ENCODE assay signal across 26 cellular contexts in genomic region chr13:32024750-32025149, GRCh38.
"Had no signal": no experiment of that assay in that cellular context is flagged by ENCODE, and none has a peak within 500 bp of the region (broad histone marks: within the 10 kb centered on the region; RNA-seq: fewer than 3 reads in every experiment).

No MANE protein-coding gene starts in this region.

- DNase-seq: cortex of kidney; dorsolateral prefrontal cortex; effector CD8-positive, alpha-beta T cell; gastrocnemius medialis; heart right ventricle; hypothalamus; immature natural killer cell; left ventricle myocardium inferior; lower lobe of right lung; midbrain; posterior cingulate gyrus; sigmoid colon; stimulated activated CD4-positive, alpha-beta T cell treated with anti-CD3 and anti-CD28 coated beads, Interleukin-2, amount 100 ng/mL, for 24 hours; stimulated activated naive CD4-positive, alpha-beta T cell; stomach; substantia nigra; transverse colon had no signal

- H3K4me1 Mint-ChIP-seq: immature natural killer cell, memory B cell had no signal

- H3K4me3 Mint-ChIP-seq: immature natural killer cell; memory B cell; natural killer cell treated with Interleukin-12 subunit alpha and Interleukin-12 subunit beta and Interleukin-15 and Interleukin-18, amount 100 ng/mL, for 72 hours had no signal

- H3K36me3 Mint-ChIP-seq: immature natural killer cell; memory B cell; natural killer cell treated with Interleukin-12 subunit alpha and Interleukin-12 subunit beta and Interleukin-15 and Interleukin-18, amount 100 ng/mL, for 72 hours had no signal

- H3K9me3 ChIP-seq: esophagus muscularis mucosa, gastrocnemius medialis, heart right ventricle, left ventricle myocardium inferior, lower lobe of right lung, neutrophil, sigmoid colon, stomach, thoracic aorta, transverse colon had no signal

- FAIRE-seq: endometrium, keratinocyte had no signal

- H3K4me3 ChIP-seq: dorsolateral prefrontal cortex, esophagus muscularis mucosa, gastrocnemius medialis, heart right ventricle, left ventricle myocardium inferior, lower lobe of right lung, sigmoid colon, skin epidermis, stomach, thoracic aorta, transverse colon had no signal

- H3K4me1 ChIP-seq: transverse colon had no signal

- ATAC-seq: gastrocnemius medialis; heart right ventricle; lower lobe of right lung; natural killer cell treated with Interleukin-12 subunit alpha and Interleukin-12 subunit beta and Interleukin-15 and Interleukin-18, amount 100 ng/mL, for 72 hours had no signal

- H3K27ac Mint-ChIP-seq: immature natural killer cell; memory B cell; natural killer cell treated with Interleukin-12 subunit alpha and Interleukin-12 subunit beta and Interleukin-15 and Interleukin-18, amount 100 ng/mL, for 72 hours had no signal

- H3K9me3 Mint-ChIP-seq: immature natural killer cell; memory B cell; natural killer cell treated with Interleukin-12 subunit alpha and Interleukin-12 subunit beta and Interleukin-15 and Interleukin-18, amount 100 ng/mL, for 72 hours had no signal

- H3K27me3 Mint-ChIP-seq: memory B cell; natural killer cell treated with Interleukin-12 subunit alpha and Interleukin-12 subunit beta and Interleukin-15 and Interleukin-18, amount 100 ng/mL, for 72 hours had no signal

- H3K27ac ChIP-seq: dorsolateral prefrontal cortex, epithelial cell of prostate, esophagus muscularis mucosa, gastrocnemius medialis, heart right ventricle, left ventricle myocardium inferior, lower lobe of right lung, neutrophil, sigmoid colon, skin epidermis, stomach, thoracic aorta, transverse colon had no signal

- H3K27me3 ChIP-seq: dorsolateral prefrontal cortex, esophagus muscularis mucosa, gastrocnemius medialis, heart right ventricle, neutrophil, sigmoid colon, stomach, transverse colon had no signal

- H3K36me3 ChIP-seq: esophagus muscularis mucosa, gastrocnemius medialis, heart right ventricle, left ventricle myocardium inferior, lower lobe of right lung, sigmoid colon, stomach, thoracic aorta, transverse colon had no signal
